In the genomic region with DNA sequence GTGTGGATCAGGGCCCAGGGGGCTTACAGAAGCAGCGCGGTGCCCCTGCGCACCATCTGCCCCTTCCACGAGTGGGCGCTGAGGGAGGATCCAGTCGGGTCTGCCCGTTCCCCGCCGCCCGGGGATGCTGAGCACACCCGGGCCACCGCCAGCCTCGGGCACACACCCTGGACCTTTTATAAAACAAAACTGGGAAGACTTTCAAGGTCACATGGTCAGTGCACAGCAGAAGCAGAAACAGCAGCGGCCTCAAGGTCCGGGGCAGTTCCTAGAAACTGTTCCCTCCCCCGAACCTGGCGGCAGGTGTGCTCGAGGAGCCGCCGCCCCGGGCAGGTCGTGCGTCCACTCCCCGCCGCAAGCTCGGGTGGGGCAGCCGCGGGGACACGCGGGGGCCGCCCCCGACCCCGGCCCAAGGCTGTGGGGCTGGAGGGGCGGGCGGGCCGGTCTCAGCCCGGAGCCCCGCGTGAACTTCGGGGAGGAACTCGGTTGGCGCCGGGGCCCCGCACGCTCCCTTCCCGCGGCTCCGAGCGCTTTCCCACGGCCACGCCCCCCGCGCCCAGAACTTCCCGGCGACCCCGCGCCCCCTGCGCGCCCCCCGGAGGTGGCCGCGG, we compare ENCODE assay signal across 9 cellular contexts. TPM values are rescaled to one million over a fixed set of nuclear protein-coding genes. Genes with fewer than 3 reads are reported as not detected.
DNase-seq lines count a peak whose midpoint lies in the region; ATAC-seq and TF ChIP-seq lines count a peak whose summit lies in the region.
"Had no signal": no experiment of that assay in that cellular context is flagged by ENCODE, and none has a peak within 500 bp of the region (broad histone marks: within the 10 kb centered on the region; RNA-seq: fewer than 3 reads in every experiment).

No MANE protein-coding gene starts in this region.

- peaks cover 9% of the 10 kb centered on the region for H3K4me1 Mint-ChIP-seq in CD8-positive, alpha-beta T cell (ENCODE audit: low read depth)
- H3K4me1 Mint-ChIP-seq in activated T-helper 2 cell treated with anti-CD3 and anti-CD28 coated beads, Interferon-gamma antibody, Interleukin-2, Interleukin-4, amounts not matched to agents 10 μg/mL and 5 μg/mL and 100 μg/mL, durations not matched to agents 14 hours and 24 hours and 36 hours (ENCODE audit: low read depth): peaks cover 3% of the 10 kb centered on the region

- no peak for TF ChIP-seq CTCF in CD8-positive, alpha-beta T cell (IDR thresholded peaks at IDR 0.05)
- no peak for TF ChIP-seq CTCF in osteoblast (IDR thresholded peaks at IDR 0.05; ENCODE audit: extremely low read depth, low read depth, low read length)
- TF ChIP-seq CTCF in GM13976 (IDR thresholded peaks at IDR 0.05; ENCODE audit: borderline replicate concordance, control extremely low read depth, extremely low read depth, insufficient read depth, missing control alignments): no peak

- H3K9me3 ChIP-seq in CD8-positive, alpha-beta T cell (ENCODE audit: low read length): no peaks in the 10 kb centered on the region
- no peaks in the 10 kb centered on the region for H3K9me3 ChIP-seq in osteoblast (ENCODE audit: low read depth, low read length)

- DNase-seq in CD8-positive, alpha-beta T cell: peak in 1 of 7 experiments; percentile 20
- peak; percentile 50 for DNase-seq in HT-29 (ENCODE audit: low spot score)
- no peak for DNase-seq in activated T-helper 2 cell treated with anti-CD3 and anti-CD28 coated beads, Interferon-gamma antibody, Interleukin-2, Interleukin-4, amounts not matched to agents 10 μg/mL and 5 μg/mL and 100 μg/mL, durations not matched to agents 14 hours and 24 hours and 36 hours (ENCODE audit: low spot score)
- DNase-seq in Right ventricle myocardium superior: no peak
- DNase-seq in osteoblast (ENCODE audit: insufficient read length, low spot score, missing footprints): peak; percentile 92
- DNase-seq in MV-4-11 (lab: John Stamatoyannopoulos, UW): no peak
- no peak for DNase-seq in GM13976 (ENCODE audit: low spot score)

- ATAC-seq in CD8-positive, alpha-beta T cell: no peak
- peak; percentile 57 for ATAC-seq in Right ventricle myocardium superior (ENCODE audit: poor library complexity)
- ATAC-seq in HG03457 (IDR thresholded peaks at IDR 0.05; ENCODE audit: unreplicated experiment): no peak

- in situ Hi-C loops in GM13976 (cut with MboI; ENCODE audit: low sequenced_read_pairs, unreplicated experiment): no loop called here

- H3K27ac ChIP-seq in CD8-positive, alpha-beta T cell (ENCODE audit: low read depth, low read length): no peak overlapping the region
- H3K27ac ChIP-seq in osteoblast (ENCODE audit: low read depth, low read length): no peak overlapping the region

- H3K4me1 ChIP-seq in CD8-positive, alpha-beta T cell (ENCODE audit: insufficient read depth, low read length): peaks cover 10% of the 10 kb centered on the region
- peaks cover 8% of the 10 kb centered on the region for H3K4me1 ChIP-seq in osteoblast (ENCODE audit: insufficient read depth, low read length)

- CTCF ChIA-PET in CD8-positive, alpha-beta T cell (lab: Charles Lee): no interaction called here

- H3K4me2 ChIP-seq in osteoblast (ENCODE audit: insufficient read depth, low read length): peak overlapping the region; percentile 68

- POLR2A ChIA-PET in CD8-positive, alpha-beta T cell (lab: Charles Lee): no interaction called here

- H4K20me1 ChIP-seq in osteoblast (ENCODE audit: insufficient read depth, low read length): peaks cover 7% of the 10 kb centered on the region

- H3K27ac Mint-ChIP-seq in CD8-positive, alpha-beta T cell: no peak overlapping the region
- H3K27ac Mint-ChIP-seq in activated T-helper 2 cell treated with anti-CD3 and anti-CD28 coated beads, Interferon-gamma antibody, Interleukin-2, Interleukin-4, amounts not matched to agents 10 μg/mL and 5 μg/mL and 100 μg/mL, durations not matched to agents 14 hours and 24 hours and 36 hours: no peak overlapping the region

- H3K4me3 ChIP-seq in CD8-positive, alpha-beta T cell (ENCODE audit: low read depth, low read length): no peak overlapping the region
- H3K4me3 ChIP-seq in osteoblast (ENCODE audit: insufficient read depth, low read length): peak overlapping the region; percentile 67

- H2AFZ ChIP-seq in osteoblast (ENCODE audit: low read length): peak overlapping the region; percentile 18

- peaks cover 16% of the 10 kb centered on the region for H3K27me3 ChIP-seq in CD8-positive, alpha-beta T cell (ENCODE audit: insufficient read depth, low read length)
- H3K27me3 ChIP-seq in osteoblast (ENCODE audit: insufficient read depth, low read length): no peaks in the 10 kb centered on the region

- no peaks in the 10 kb centered on the region for H3K36me3 Mint-ChIP-seq in CD8-positive, alpha-beta T cell
- H3K36me3 Mint-ChIP-seq in activated T-helper 2 cell treated with anti-CD3 and anti-CD28 coated beads, Interferon-gamma antibody, Interleukin-2, Interleukin-4, amounts not matched to agents 10 μg/mL and 5 μg/mL and 100 μg/mL, durations not matched to agents 14 hours and 24 hours and 36 hours (ENCODE audit: low read depth): peaks cover 3% of the 10 kb centered on the region

- peak overlapping the region; percentile 87 for H3K4me3 Mint-ChIP-seq in CD8-positive, alpha-beta T cell
- H3K4me3 Mint-ChIP-seq in activated T-helper 2 cell treated with anti-CD3 and anti-CD28 coated beads, Interferon-gamma antibody, Interleukin-2, Interleukin-4, amounts not matched to agents 10 μg/mL and 5 μg/mL and 100 μg/mL, durations not matched to agents 14 hours and 24 hours and 36 hours (ENCODE audit: low read depth): peak overlapping the region; percentile 84

- no peaks in the 10 kb centered on the region for H3K36me3 ChIP-seq in CD8-positive, alpha-beta T cell (ENCODE audit: insufficient read depth, low read length)
- peaks cover 1% of the 10 kb centered on the region for H3K36me3 ChIP-seq in osteoblast (ENCODE audit: insufficient read depth, low read length)

- H3K9me3 Mint-ChIP-seq in CD8-positive, alpha-beta T cell: no peaks in the 10 kb centered on the region
- H3K9me3 Mint-ChIP-seq in activated T-helper 2 cell treated with anti-CD3 and anti-CD28 coated beads, Interferon-gamma antibody, Interleukin-2, Interleukin-4, amounts not matched to agents 10 μg/mL and 5 μg/mL and 100 μg/mL, durations not matched to agents 14 hours and 24 hours and 36 hours: no peaks in the 10 kb centered on the region

- intact Hi-C loops in CD8-positive, alpha-beta T cell (cut with DNase I, micrococcal nuclease): no loop called here
- intact Hi-C loops in activated T-helper 2 cell treated with anti-CD3 and anti-CD28 coated beads, Interferon-gamma antibody, Interleukin-2, Interleukin-4, amounts not matched to agents 10 μg/mL and 5 μg/mL and 100 μg/mL, durations not matched to agents 14 hours and 24 hours and 36 hours (cut with micrococcal nuclease): no loop called here
- intact Hi-C loops in Right ventricle myocardium superior (cut with DNase I): no loop called here

- no peaks in the 10 kb centered on the region for H3K79me2 ChIP-seq in osteoblast (ENCODE audit: insufficient read depth, low read length)

- peaks cover 52% of the 10 kb centered on the region for H3K27me3 Mint-ChIP-seq in CD8-positive, alpha-beta T cell (ENCODE audit: low read depth)
- H3K27me3 Mint-ChIP-seq in activated T-helper 2 cell treated with anti-CD3 and anti-CD28 coated beads, Interferon-gamma antibody, Interleukin-2, Interleukin-4, amounts not matched to agents 10 μg/mL and 5 μg/mL and 100 μg/mL, durations not matched to agents 14 hours and 24 hours and 36 hours (ENCODE audit: low read depth): peaks cover 45% of the 10 kb centered on the region

RNA-seq across cellular contexts. Expression of gene PPP1R26, which starts 0.6 kb away (rescaled TPM):
- total RNA-seq in CD8-positive, alpha-beta T cell: under 1 TPM; 0.35 to 0.36 TPM
- total RNA-seq in HT-29 (2014; rRNA removed; shearing (Covaris generic)): 40.1 and 41.0 TPM in 2 replicates
- 2.2 and 2.3 TPM in 2 replicates for total RNA-seq in activated T-helper 2 cell treated with anti-CD3 and anti-CD28 coated beads, Interferon-gamma antibody, Interleukin-2, Interleukin-4, amounts not matched to agents 10 μg/mL and 5 μg/mL and 100 μg/mL, durations not matched to agents 14 hours and 24 hours and 36 hours
- total RNA-seq in Right ventricle myocardium superior (23.3 TPM), osteoblast (9.4 and 10.5 TPM in 2 replicates)

RNA-seq across cellular contexts. Expression of gene MRPS2, which starts 21.5 kb away (rescaled TPM):
- total RNA-seq in CD8-positive, alpha-beta T cell: 10 to 100 TPM; 29.6 to 31.9 TPM
- 105 and 115 TPM in 2 replicates for total RNA-seq in HT-29 (2014; rRNA removed; shearing (Covaris generic))
- 61.7 TPM in 2 replicates for total RNA-seq in activated T-helper 2 cell treated with anti-CD3 and anti-CD28 coated beads, Interferon-gamma antibody, Interleukin-2, Interleukin-4, amounts not matched to agents 10 μg/mL and 5 μg/mL and 100 μg/mL, durations not matched to agents 14 hours and 24 hours and 36 hours
- total RNA-seq in Right ventricle myocardium superior (41.7 TPM), osteoblast (13.0 and 18.3 TPM in 2 replicates)

RNA-seq across cellular contexts. Expression of gene LCN1, which starts 42.3 kb away (rescaled TPM):
- total RNA-seq in CD8-positive, alpha-beta T cell: not detected
- total RNA-seq in HT-29 (2014; rRNA removed; shearing (Covaris generic)): not detected in 2 replicates
- not detected in 2 replicates for total RNA-seq in activated T-helper 2 cell treated with anti-CD3 and anti-CD28 coated beads, Interferon-gamma antibody, Interleukin-2, Interleukin-4, amounts not matched to agents 10 μg/mL and 5 μg/mL and 100 μg/mL, durations not matched to agents 14 hours and 24 hours and 36 hours
- not detected for total RNA-seq in Right ventricle myocardium superior
- not detected in 2 replicates for total RNA-seq in osteoblast
- total RNA-seq: RPMI7951 had no signal

Comparison
In these comparisons a context has a peak if more than half of its experiments do, and no peak if none do; other contexts are left out.
1. DNase-seq: peak in HT-29 (single experiment) and osteoblast (single experiment); none in activated T-helper 2 cell treated with anti-CD3 and anti-CD28 coated beads, Interferon-gamma antibody, Interleukin-2, Interleukin-4, amounts not matched to agents 10 μg/mL and 5 μg/mL and 100 μg/mL, durations not matched to agents 14 hours and 24 hours and 36 hours (single experiment), Right ventricle myocardium superior (single experiment), MV-4-11 (single experiment) and GM13976 (single experiment).